ENCODE assay signal across 8 cellular contexts in the genomic region with DNA sequence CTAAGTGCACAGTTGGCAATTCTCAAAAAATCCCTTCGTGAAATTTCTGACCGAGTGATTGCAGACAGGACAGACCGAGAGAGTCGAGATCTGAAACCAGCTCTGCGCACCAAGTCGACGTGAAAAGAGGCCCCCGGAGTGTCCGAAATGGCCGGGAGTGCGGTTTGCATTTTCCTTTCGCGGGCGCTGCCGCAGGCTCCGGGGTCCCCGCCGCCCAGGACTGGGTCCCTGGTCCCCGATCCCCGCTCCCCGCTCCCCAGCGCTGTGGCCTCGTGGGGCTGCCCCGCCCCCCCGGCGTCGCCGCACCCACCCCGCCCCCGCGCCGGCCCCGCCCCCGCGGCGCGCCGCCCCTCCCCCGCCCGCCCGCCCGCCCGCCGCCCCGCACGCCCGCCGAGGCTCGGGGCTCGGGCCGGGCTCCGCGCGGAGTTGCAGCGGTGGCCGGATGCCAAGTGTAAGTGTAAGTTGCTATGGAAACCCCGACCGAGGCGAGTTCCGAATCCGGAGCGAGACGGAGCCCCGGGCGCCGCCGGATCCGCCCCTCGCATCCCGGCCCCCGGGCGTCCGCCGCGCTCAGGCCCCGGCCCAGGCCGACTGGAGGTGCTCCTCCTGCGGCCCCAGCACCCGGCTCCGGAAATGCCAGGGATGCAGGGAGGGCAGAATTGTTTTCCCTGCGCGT. TPM values are rescaled to one million over a fixed set of nuclear protein-coding genes. Genes with fewer than 3 reads are reported as not detected.
DNase-seq lines count a peak whose midpoint lies in the region; ATAC-seq and TF ChIP-seq lines count a peak whose summit lies in the region.

No MANE protein-coding gene starts in this region.

- TF ChIP-seq POLR2A in GM18951 (IDR thresholded peaks at IDR 0.05; ENCODE audit: extremely low read depth, insufficient read depth, insufficient read length), result peak; percentile 24

- ATAC-seq in HG03103 (IDR thresholded peaks at IDR 0.05; ENCODE audit: low read depth, unreplicated experiment), result peak; percentile 44

- peak overlapping the region; percentile 22 to 65 for H3K9ac ChIP-seq in stomach smooth muscle (ENCODE audit: low read length in 2 of 2)

- in situ Hi-C loops in GM18951 (cut with MboI; ENCODE audit: low sequenced_read_pairs, unreplicated experiment), result no loop called here

- H3K27me3 ChIP-seq in stomach smooth muscle (ENCODE audit: control insufficient read depth in 1 of 2, insufficient read depth in 2 of 2, low read length in 2 of 2), result peaks cover 0 to 2% of the 10 kb centered on the region in 2 donors

- H3K4me1 ChIP-seq in mesodermal cell (ENCODE audit: control insufficient read depth, insufficient read depth, low read length, poor library complexity, severe bottlenecking) (peaks cover 13% of the 10 kb centered on the region), stomach smooth muscle (ENCODE audit: control insufficient read depth, insufficient read depth, low read length) (peaks cover 9% of the 10 kb centered on the region)

- H3K9me3 ChIP-seq in mesodermal cell (ENCODE audit: control insufficient read depth, low read length) (no peaks in the 10 kb centered on the region), stomach smooth muscle (ENCODE audit: control insufficient read depth in 2 of 2, low read length in 2 of 2) (no peaks in the 10 kb centered on the region)

- peak; percentile 61 for DNase-seq in Ammon's horn (ENCODE audit: low spot score)
- peak; percentile 47 for DNase-seq in NOMO-1 treated with dmso at 0.1 percent for 144 hours (lab: John Stamatoyannopoulos, UW; ENCODE audit: unreplicated experiment)
- DNase-seq in activated T-cell treated with anti-CD3 and anti-CD28 coated beads, Interleukin-2, amount 50 U/mL, for 1 hour, result peak; percentile 77
- DNase-seq in epithelial cell of esophagus (ENCODE audit: low read depth), result peak; percentile 43

- H3K36me3 ChIP-seq in mesodermal cell (ENCODE audit: control insufficient read depth, insufficient read depth, low read length), result peaks cover 12% of the 10 kb centered on the region
- H3K36me3 ChIP-seq in stomach smooth muscle (ENCODE audit: control insufficient read depth in 2 of 2, insufficient read depth in 2 of 2, low read length in 2 of 2), result peaks cover 8 to 19% of the 10 kb centered on the region in 2 donors

- WGBS in mesodermal cell (ENCODE audit: insufficient coverage in 2 of 2), 2 experiments, result 0% methylated on average over 41 to 42 of the region's 82 CpGs

- peak overlapping the region; percentile 50 for H3K27ac ChIP-seq in mesodermal cell (ENCODE audit: low read depth, low read length, severe bottlenecking)
- no peak overlapping the region for H3K27ac ChIP-seq in stomach smooth muscle (ENCODE audit: low read length)

- peak overlapping the region; percentile 52 for H3K4me3 ChIP-seq in epithelial cell of esophagus (ENCODE audit: low read length)
- peak overlapping the region; percentile 50 for H3K4me3 ChIP-seq in mesodermal cell (ENCODE audit: extremely low read depth, insufficient read depth, low read length, poor library complexity, severe bottlenecking)
- H3K4me3 ChIP-seq in stomach smooth muscle (ENCODE audit: low read length in 2 of 2), result peak overlapping the region; percentile 73 to 85

- TF ChIP-seq CTCF in epithelial cell of esophagus (IDR thresholded peaks at IDR 0.05; ENCODE audit: insufficient read depth, low read depth, low read length, missing control alignments), result no peak

RNA-seq across cellular contexts. Expression of a gene that starts 4.5 kb away (rescaled TPM):
- 16.6 TPM for polyA plus RNA-seq in mesodermal cell (2013, experiment 1 of 2)
- polyA plus RNA-seq in mesodermal cell (2013, experiment 2 of 2), result 24.3 TPM

RNA-seq across cellular contexts. Expression of a gene that starts 9.2 kb away (rescaled TPM):
- 19.9 TPM for polyA plus RNA-seq in mesodermal cell (2013, experiment 1 of 2)
- 30.5 TPM for polyA plus RNA-seq in mesodermal cell (2013, experiment 2 of 2)

RNA-seq across cellular contexts. Expression of a gene that starts 19.9 kb away (rescaled TPM):
- 0.18 TPM for polyA plus RNA-seq in mesodermal cell (2013, experiment 1 of 2)
- polyA plus RNA-seq in mesodermal cell (2013, experiment 2 of 2), result 0.20 TPM
